ENCODE assay signal across 21 cellular contexts in genomic region chr11:2982214-2982613, GRCh38. TPM values are rescaled to one million over a fixed set of nuclear protein-coding genes. Genes with fewer than 3 reads are reported as not detected.
A peak's percentile ranks its signal among the peaks of the same experiment; 100 is the strongest.
DNase-seq lines count a peak whose midpoint lies in the region; ATAC-seq and TF ChIP-seq lines count a peak whose summit lies in the region.
"Had no signal": no experiment of that assay in that cellular context is flagged by ENCODE, and none has a peak within 500 bp of the region (broad histone marks: within the 10 kb centered on the region; RNA-seq: fewer than 3 reads in every experiment).

No MANE protein-coding gene starts in this region.

- 47% methylated on average over 2 of the region's 2 CpGs for WGBS in right cardiac atrium
- no CpG with 5 or more reads among the region's 2 CpGs for WGBS in IMR-90 (ENCODE audit: extremely low coverage in 2 of 2, insufficient read length in 1 of 2), 2 experiments
- 90 to 100% methylated on average over 2 of the region's 2 CpGs for WGBS in endodermal cell (ENCODE audit: insufficient coverage in 1 of 2, insufficient read length in 1 of 2), 2 experiments
- no CpG with 5 or more reads among the region's 2 CpGs for WGBS in trophoblast cell (ENCODE audit: extremely low coverage, insufficient coverage, insufficient read length)

- POLR2A ChIA-PET in IMR-90 (lab: Charles Lee; ENCODE audit: unreplicated experiment) = no interaction called here

- H4K12ac ChIP-seq in trophoblast cell (ENCODE audit: low read depth, low read length) = no peak overlapping the region

- H4K91ac ChIP-seq in IMR-90 (ENCODE audit: insufficient read depth, low read depth, low read length) (no peak overlapping the region), trophoblast cell (ENCODE audit: low read depth, low read length) (no peak overlapping the region)

- H3K36me3 ChIP-seq in cardiac muscle cell (peaks cover 15% of the 10 kb centered on the region), IMR-90 (ENCODE audit: control insufficient read depth, insufficient read depth, low read length) (peaks cover 16% of the 10 kb centered on the region), endodermal cell (ENCODE audit: control insufficient read depth, insufficient read depth, low read length) (peaks cover 48% of the 10 kb centered on the region), trophoblast cell (ENCODE audit: control insufficient read depth in 1 of 2, insufficient read depth in 2 of 2, low read length in 2 of 2) (peaks cover 4 to 11% of the 10 kb centered on the region in 2 experiments)

- H3K27me3 ChIP-seq in cardiac muscle cell (no peaks in the 10 kb centered on the region), right cardiac atrium (ENCODE audit: control insufficient read depth, insufficient read depth) (no peaks in the 10 kb centered on the region), IMR-90 (ENCODE audit: control insufficient read depth, insufficient read depth, low read length) (no peaks in the 10 kb centered on the region), endodermal cell (ENCODE audit: control insufficient read depth, insufficient read depth, low read length, poor library complexity, severe bottlenecking) (no peaks in the 10 kb centered on the region), trophoblast cell (ENCODE audit: insufficient read depth, low read length) (no peaks in the 10 kb centered on the region)

- no peak overlapping the region for H2AK9ac ChIP-seq in IMR-90 (replicated peaks; ENCODE audit: low read depth, low read length, poor library complexity)

- CTCF ChIA-PET in IMR-90 (lab: Yijun Ruan, JAX) = no interaction called here

- no TSS peak for BruUV-seq in IMR-90 (replicated peaks; lab: Mats Ljungman, UMichigan)

- H3K9me3 ChIP-seq in cardiac muscle cell (ENCODE audit: low read depth) (no peaks in the 10 kb centered on the region), right cardiac atrium (ENCODE audit: control insufficient read depth, low read length) (no peaks in the 10 kb centered on the region), IMR-90 (ENCODE audit: control insufficient read depth, insufficient read depth, low read length) (no peaks in the 10 kb centered on the region), endodermal cell (ENCODE audit: control insufficient read depth, low read length) (no peaks in the 10 kb centered on the region), trophoblast cell (ENCODE audit: insufficient read depth, low read depth, low read length) (no peaks in the 10 kb centered on the region)

- no peaks in the 10 kb centered on the region for H3K27me3 Mint-ChIP-seq in endodermal cell (ENCODE audit: insufficient read depth)
- no peaks in the 10 kb centered on the region for H3K27me3 Mint-ChIP-seq in HFFc6 (ENCODE audit: insufficient read depth)
- H3K27me3 Mint-ChIP-seq: naive B cell had no signal

- ATAC-seq in right cardiac atrium (no peak), IMR-90 (ENCODE audit: low read depth) (no peak)

- H2AFZ ChIP-seq in IMR-90 (replicated peaks; ENCODE audit: low read length, poor library complexity) (no peak overlapping the region), trophoblast cell (ENCODE audit: insufficient read depth, low read length, poor library complexity) (no peak overlapping the region)

- intact Hi-C loops in right cardiac atrium (cut with DNase I) (no loop called here), IMR-90 (cut with micrococcal nuclease) (no loop called here)

- H3K23ac ChIP-seq in IMR-90 (ENCODE audit: low read depth, low read length) = no peak overlapping the region
- H3K23ac ChIP-seq in trophoblast cell (ENCODE audit: low read length) = no peak overlapping the region

- H3K9ac ChIP-seq in IMR-90 (ENCODE audit: low read depth, low read length) = no peak overlapping the region
- no peak overlapping the region for H3K9ac ChIP-seq in endodermal cell (ENCODE audit: extremely low read depth, low read length, poor library complexity, severe bottlenecking)
- no peak overlapping the region for H3K9ac ChIP-seq in trophoblast cell (ENCODE audit: low read length)
- H3K9ac ChIP-seq: KMS-11 had no signal

- DNase-seq in cardiac muscle cell (ENCODE audit: low read depth in 1 of 2, low spot score in 1 of 2) (no peak), right cardiac atrium (no peak), IMR-90 (no peak), endodermal cell (no peak), trophoblast cell (no peak), HFFc6 (no peak), NCI-H187 (lab: John Stamatoyannopoulos, UW) (no peak), H4 (ENCODE audit: low spot score) (no peak)
- DNase-seq: activated CD4-positive, alpha-beta T cell treated with anti-CD3 and anti-CD28 coated beads for 1 hour; activated T-cell treated with anti-CD3 and anti-CD28 coated beads for 4 hours; AML-193; central memory CD4-positive, alpha-beta T cell; H7; naive B cell; NCI-H748 treated with DMSO at 0.1 percent for 48 hours; OCI-M1; posterior cingulate gyrus; stimulated activated CD4-positive, alpha-beta T cell treated with anti-CD3 and anti-CD28 coated beads, Interleukin-4, amount 100 ng/mL, for 4 hours had no signal

- peaks cover 79% of the 10 kb centered on the region for H4K20me1 ChIP-seq in IMR-90 (ENCODE audit: insufficient read depth, low read length)

- H3K27ac Mint-ChIP-seq in endodermal cell (peak overlapping the region; percentile 28), HFFc6 (no peak overlapping the region)

- peaks cover 20% of the 10 kb centered on the region for H3K79me2 ChIP-seq in trophoblast cell (ENCODE audit: control insufficient read depth, insufficient read depth, low read length, poor library complexity)

- H4K5ac ChIP-seq in IMR-90 (ENCODE audit: low read depth, low read length) = no peak overlapping the region

- H2BK5ac ChIP-seq in IMR-90 (ENCODE audit: low read depth, low read length, poor library complexity, severe bottlenecking) (no peak overlapping the region), trophoblast cell (ENCODE audit: low read depth, low read length, poor library complexity) (no peak overlapping the region)

- H3K14ac ChIP-seq in IMR-90 (replicated peaks; ENCODE audit: low read depth, low read length) (no peak overlapping the region), trophoblast cell (ENCODE audit: low read length) (no peak overlapping the region)

- dilution Hi-C loops in IMR-90 (cut with HindIII; ENCODE audit: low sequenced_read_pairs, unreplicated experiment) = no loop called here

- peaks cover 46% of the 10 kb centered on the region for H3K36me3 Mint-ChIP-seq in endodermal cell (ENCODE audit: low read depth)
- H3K36me3 Mint-ChIP-seq in HFFc6 (ENCODE audit: low read depth) = peaks cover 4% of the 10 kb centered on the region; the same call in 1 of the 2 replicates

- no peak for TF ChIP-seq RAD21 in IMR-90 (IDR thresholded peaks at IDR 0.05; ENCODE audit: low read length)

- H3K27ac ChIP-seq in cardiac muscle cell = peak overlapping the region; percentile 41
- H3K27ac ChIP-seq in right cardiac atrium (ENCODE audit: low read length) = no peak overlapping the region
- no peak overlapping the region for H3K27ac ChIP-seq in IMR-90 (ENCODE audit: insufficient read depth, low read length)
- no peak overlapping the region for H3K27ac ChIP-seq in endodermal cell (ENCODE audit: low read depth, low read length)
- no peak overlapping the region for H3K27ac ChIP-seq in trophoblast cell (ENCODE audit: low read depth, low read length)
- H3K27ac ChIP-seq: KMS-11 had no signal

- peaks cover 21 to 46% of the 10 kb centered on the region in 2 experiments for H3K79me1 ChIP-seq in IMR-90 (ENCODE audit: low read depth in 1 of 2, low read length in 2 of 2)
- no peaks in the 10 kb centered on the region for H3K79me1 ChIP-seq in trophoblast cell (ENCODE audit: low read length)

- no peak overlapping the region for H3K56ac ChIP-seq in IMR-90 (ENCODE audit: extremely low read depth, insufficient read depth, low read length)

- no peak for TF ChIP-seq POLR2A in IMR-90 (IDR thresholded peaks at IDR 0.05; ENCODE audit: low read depth, low read length)

- H3K9me3 Mint-ChIP-seq in endodermal cell (no peaks in the 10 kb centered on the region), HFFc6 (no peaks in the 10 kb centered on the region)
- H3K9me3 Mint-ChIP-seq: naive B cell had no signal

- H3K4me3 ChIP-seq in cardiac muscle cell (no peak overlapping the region), right cardiac atrium (ENCODE audit: low read length) (no peak overlapping the region), IMR-90 (ENCODE audit: insufficient read depth, low read depth, low read length) (no peak overlapping the region), endodermal cell (ENCODE audit: low read length) (peak overlapping the region; percentile 38), trophoblast cell (ENCODE audit: low read depth, low read length) (no peak overlapping the region)
- H3K4me3 ChIP-seq: skin epidermis had no signal

- H3K4me1 ChIP-seq in cardiac muscle cell (ENCODE audit: low read depth) = peaks cover 9% of the 10 kb centered on the region
- H3K4me1 ChIP-seq in right cardiac atrium (ENCODE audit: control insufficient read depth, insufficient read depth, low read length) = peaks cover 13% of the 10 kb centered on the region
- H3K4me1 ChIP-seq in IMR-90 (ENCODE audit: control insufficient read depth, insufficient read depth, low read length) = no peaks in the 10 kb centered on the region
- H3K4me1 ChIP-seq in endodermal cell (ENCODE audit: control insufficient read depth, insufficient read depth, low read length) = peaks cover 7% of the 10 kb centered on the region
- H3K4me1 ChIP-seq in trophoblast cell (ENCODE audit: control insufficient read depth in 1 of 2, insufficient read depth in 2 of 2, low read length in 2 of 2) = no peaks in the 10 kb centered on the region

- peaks cover 18% of the 10 kb centered on the region for H3K4me1 Mint-ChIP-seq in endodermal cell
- H3K4me1 Mint-ChIP-seq in HFFc6 (ENCODE audit: low read depth) = peaks cover 10% of the 10 kb centered on the region

- no peak overlapping the region for H2BK15ac ChIP-seq in IMR-90 (ENCODE audit: low read depth, low read length)

- H3K9me1 ChIP-seq in IMR-90 (ENCODE audit: insufficient read depth, low read length) = 0 out of 2 replicates have a peak, but pooled peaks cover 13% of the 10 kb centered on the region

- no peak overlapping the region for H2BK12ac ChIP-seq in trophoblast cell (ENCODE audit: low read length)

- H2BK20ac ChIP-seq in IMR-90 (ENCODE audit: low read depth, low read length) = no peak overlapping the region

- no peak overlapping the region for H3K18ac ChIP-seq in IMR-90 (ENCODE audit: low read depth, low read length)
- H3K18ac ChIP-seq in trophoblast cell (ENCODE audit: low read length) = no peak overlapping the region

- H2BK120ac ChIP-seq in IMR-90 (ENCODE audit: low read depth, low read length) (no peak overlapping the region), trophoblast cell (ENCODE audit: insufficient read depth, low read length, poor library complexity) (no peak overlapping the region)

- H3K4ac ChIP-seq in IMR-90 (ENCODE audit: low read depth, low read length) (no peak overlapping the region), trophoblast cell (ENCODE audit: low read depth, low read length) (peak overlapping the region; percentile 77)

- H4K8ac ChIP-seq in IMR-90 (ENCODE audit: low read depth in 2 of 2, low read length in 2 of 2) (no peak overlapping the region), trophoblast cell (ENCODE audit: low read depth, low read length) (no peak overlapping the region)

- TF ChIP-seq CTCF in cardiac muscle cell (IDR thresholded peaks at IDR 0.05; ENCODE audit: low read depth, low read length) = no peak
- no peak for TF ChIP-seq CTCF in IMR-90 (conservative IDR thresholded peaks at IDR 0.05; ENCODE audit: low read depth, low read length)
- TF ChIP-seq CTCF in endodermal cell (conservative IDR thresholded peaks at IDR 0.05) = no peak
- TF ChIP-seq CTCF in HFFc6 (IDR thresholded peaks at IDR 0.05) = no peak

- no peak overlapping the region for H3K4me2 ChIP-seq in IMR-90 (ENCODE audit: low read depth, low read length)
- H3K4me2 ChIP-seq in trophoblast cell (ENCODE audit: low read length) = no peak overlapping the region
- H3K4me2 ChIP-seq: KMS-11 had no signal

- no peak overlapping the region for H3K4me3 Mint-ChIP-seq in endodermal cell
- H3K4me3 Mint-ChIP-seq in HFFc6 = no peak overlapping the region
- H3K4me3 Mint-ChIP-seq: naive B cell had no signal

- no peak overlapping the region for H2AK5ac ChIP-seq in IMR-90 (ENCODE audit: low read depth, low read length)
- no peak overlapping the region for H2AK5ac ChIP-seq in trophoblast cell (ENCODE audit: low read length)

- in situ Hi-C loops in IMR-90 (cut with MboI; ENCODE audit: low sequenced_read_pairs) = no loop called here

RNA-seq across cellular contexts. Expression of gene NAP1L4, which starts 9.9 kb away (rescaled TPM):
- 132 and 150 TPM in 2 replicates for total RNA-seq in cardiac muscle cell
- polyA plus RNA-seq in cardiac muscle cell = 250 and 254 TPM in 2 replicates
- 100 to 1,000 TPM; 147 to 188 (median 159) TPM for total RNA-seq in right cardiac atrium
- 132 TPM for polyA plus RNA-seq in right cardiac atrium
- total RNA-seq in IMR-90 (2012; rRNA removed) = 71.5 and 80.8 TPM in 2 replicates
- polyA plus RNA-seq in IMR-90 (2012; rRNA removed) = 57.3 and 80.7 TPM in 2 replicates
- polyA plus RNA-seq in IMR-90 (2012; cell fraction: cytosol; rRNA removed) = 50.3 and 75.4 TPM in 2 replicates
- 71.1 and 101 TPM in 2 replicates for polyA plus RNA-seq in IMR-90 (2012; cell fraction: nucleus; rRNA removed; ENCODE audit: low replicate concordance)
- 100 to 1,000 TPM; 198 to 206 TPM for total RNA-seq in endodermal cell
- polyA plus RNA-seq in endodermal cell (2013, experiment 1 of 2) = 171 TPM
- 165 TPM for polyA plus RNA-seq in endodermal cell (2013, experiment 2 of 2)
- polyA plus RNA-seq in trophoblast cell (2013) = 108 and 120 TPM in 2 replicates
- 100 to 1,000 TPM; 109 to 140 (median 131) TPM for total RNA-seq in HFFc6 (2021; fragmentation: NEBNext Ultra II Directional; extraction: Animal tissue kit (Norgen Biotek cat#: 25700))
- total RNA-seq in H4 (2014; rRNA removed; shearing (Covaris generic)) = 104 and 128 TPM in 2 replicates

RNA-seq across cellular contexts. Expression of gene PHLDA2, which starts 53.0 kb away (rescaled TPM):
- total RNA-seq in cardiac muscle cell (1.1 TPM in 1 of 2 replicates, not detected in the other), right cardiac atrium (1 to 10 TPM in 1 of 4 donors, under 1 TPM in 2, not detected in 1; 0.57 to 2.1 (median 0.74) TPM), IMR-90 (2012; rRNA removed) (3.8 and 4.4 TPM in 2 replicates), endodermal cell (1 to 10 TPM; 3.0 to 5.1 TPM)
- polyA plus RNA-seq in cardiac muscle cell (0.73 and 3.8 TPM in 2 replicates), right cardiac atrium (2.0 TPM), IMR-90 (2012; rRNA removed) (89.0 and 154 TPM in 2 replicates)
- polyA plus RNA-seq in IMR-90 (2012; cell fraction: cytosol; rRNA removed) = 190 and 339 TPM in 2 replicates
- polyA plus RNA-seq in IMR-90 (2012; cell fraction: nucleus; rRNA removed; ENCODE audit: low replicate concordance) = 56.3 and 191 TPM in 2 replicates
- polyA plus RNA-seq in endodermal cell (2013, experiment 1 of 2) = 4.5 TPM
- 5.4 TPM for polyA plus RNA-seq in endodermal cell (2013, experiment 2 of 2)
- polyA plus RNA-seq in trophoblast cell (2013) = 252 and 269 TPM in 2 replicates
- 100 to 1,000 TPM; 102 to 149 (median 125) TPM for total RNA-seq in HFFc6 (2021; fragmentation: NEBNext Ultra II Directional; extraction: Animal tissue kit (Norgen Biotek cat#: 25700))
- 11.7 and 15.2 TPM in 2 replicates for total RNA-seq in H4 (2014; rRNA removed; shearing (Covaris generic))
- total RNA-seq: temporal lobe had no signal
